19 cellular contexts compared by ENCODE assay signal in the genomic region with DNA sequence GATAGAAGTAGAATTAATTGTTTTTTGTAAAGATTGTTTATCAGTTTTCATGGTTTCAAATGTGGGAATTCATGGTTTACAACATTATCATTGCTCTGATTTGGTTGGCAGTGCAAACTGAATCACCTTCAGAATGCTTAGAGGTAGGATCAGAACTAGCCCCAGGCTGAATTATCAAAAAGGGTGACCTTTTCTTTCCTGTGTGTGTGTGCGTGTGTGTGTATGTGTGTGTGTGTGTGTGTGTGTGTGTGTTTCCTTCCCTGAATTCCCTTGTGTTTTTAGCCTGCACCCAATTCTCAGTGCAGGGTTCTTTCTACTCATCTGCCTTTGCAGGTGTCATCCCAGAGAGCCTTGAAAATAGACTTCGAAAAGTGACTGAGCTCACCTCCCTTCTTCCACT.
DNase-seq lines count a peak whose midpoint lies in the region; ATAC-seq and TF ChIP-seq lines count a peak whose summit lies in the region.
"Had no signal": no experiment of that assay in that cellular context is flagged by ENCODE, and none has a peak within 500 bp of the region (broad histone marks: within the 10 kb centered on the region; RNA-seq: fewer than 3 reads in every experiment).

No MANE protein-coding gene starts in this region.

- H3K4me1 Mint-ChIP-seq in GM23338 (peaks cover 6% of the 10 kb centered on the region), neural progenitor cell (no peaks in the 10 kb centered on the region)
- H3K4me1 Mint-ChIP-seq: CD4-positive, alpha-beta memory T cell had no signal

- H2AK9ac ChIP-seq in IMR-90 (replicated peaks; ENCODE audit: low read depth, low read length, poor library complexity), result no peak overlapping the region

- CTCF ChIA-PET in IMR-90 (lab: Yijun Ruan, JAX) (interaction anchor here (0.6 to 0.8 kb wide), 2 partner anchors 40 to 54 kb away, joined by 4 to 5 read pairs; no protein-coding TSS in a partner anchor), mammary epithelial cell (lab: Charles Lee; ENCODE audit: low non-redundant PET) (no interaction called here)

- BruUV-seq in IMR-90 (replicated peaks; lab: Mats Ljungman, UMichigan) (no TSS peak), mammary epithelial cell (replicated peaks; lab: Mats Ljungman, UMichigan) (no TSS peak)

- H4K20me1 ChIP-seq in GM23338 (replicated peaks; ENCODE audit: insufficient read depth) (no peaks in the 10 kb centered on the region), IMR-90 (ENCODE audit: insufficient read depth, low read length) (no peaks in the 10 kb centered on the region), mammary epithelial cell (ENCODE audit: insufficient read depth, low read length) (no peaks in the 10 kb centered on the region), neural progenitor cell (ENCODE audit: low read depth) (no peaks in the 10 kb centered on the region)

- no peak overlapping the region for H3K4me3 Mint-ChIP-seq in GM23338
- H3K4me3 Mint-ChIP-seq in neural progenitor cell, result no peak overlapping the region
- H3K4me3 Mint-ChIP-seq: CD4-positive, alpha-beta memory T cell had no signal

- H3K9ac ChIP-seq in IMR-90 (ENCODE audit: low read depth, low read length) (no peak overlapping the region), mammary epithelial cell (ENCODE audit: insufficient read depth, low read length) (no peak overlapping the region), neural progenitor cell (no peak overlapping the region)

- H3K9me3 Mint-ChIP-seq in GM23338 (no peaks in the 10 kb centered on the region), neural progenitor cell (no peaks in the 10 kb centered on the region)

- no peaks in the 10 kb centered on the region for H3K27me3 Mint-ChIP-seq in GM23338 (ENCODE audit: insufficient read depth, low read depth, poor library complexity)
- peaks cover 2% of the 10 kb centered on the region for H3K27me3 Mint-ChIP-seq in neural progenitor cell (ENCODE audit: insufficient read depth, low read depth)

- H4K91ac ChIP-seq in IMR-90 (ENCODE audit: insufficient read depth, low read depth, low read length), result peak overlapping the region; percentile 46; the same call in 1 of the 2 replicates

- no peak overlapping the region for H2AK5ac ChIP-seq in IMR-90 (ENCODE audit: low read depth, low read length)

- peak overlapping the region; percentile 36; the same call in 1 of the 2 replicates for H3K23ac ChIP-seq in IMR-90 (ENCODE audit: low read depth, low read length)

- ATAC-seq in GM23338, result no peak
- ATAC-seq in IMR-90 (ENCODE audit: low read depth), result no peak
- peak; percentile 35 for ATAC-seq in foreskin keratinocyte

- no peak overlapping the region for H3K4me2 ChIP-seq in GM23338
- no peak overlapping the region for H3K4me2 ChIP-seq in IMR-90 (ENCODE audit: low read depth, low read length)
- no peak overlapping the region for H3K4me2 ChIP-seq in mammary epithelial cell (ENCODE audit: insufficient read depth, low read depth, low read length)
- no peak overlapping the region for H3K4me2 ChIP-seq in neural progenitor cell
- H3K4me2 ChIP-seq: A549 had no signal

- intact Hi-C loops in IMR-90 (cut with micrococcal nuclease) (no loop called here), mammary epithelial cell (cut with micrococcal nuclease) (no loop called here)

- H3K27me3 ChIP-seq in GM23338 (ENCODE audit: insufficient read depth) (no peaks in the 10 kb centered on the region), IMR-90 (ENCODE audit: control insufficient read depth, insufficient read depth, low read length) (no peaks in the 10 kb centered on the region), mammary epithelial cell (ENCODE audit: insufficient read depth, low read length) (no peaks in the 10 kb centered on the region), foreskin keratinocyte (no peaks in the 10 kb centered on the region), neural progenitor cell (no peaks in the 10 kb centered on the region)

- H2BK120ac ChIP-seq in IMR-90 (ENCODE audit: low read depth, low read length), result peak overlapping the region; percentile 83

- no peaks in the 10 kb centered on the region for H3K36me3 ChIP-seq in GM23338 (ENCODE audit: insufficient read depth)
- H3K36me3 ChIP-seq in IMR-90 (ENCODE audit: control insufficient read depth, insufficient read depth, low read length), result no peaks in the 10 kb centered on the region
- H3K36me3 ChIP-seq in mammary epithelial cell (ENCODE audit: insufficient read depth, low read length), result no peaks in the 10 kb centered on the region
- H3K36me3 ChIP-seq in neural progenitor cell, result no peaks in the 10 kb centered on the region

- TF ChIP-seq CTCF in GM23338 (conservative IDR thresholded peaks at IDR 0.05; ENCODE audit: low read depth in 2 of 2), result no peak
- no peak for TF ChIP-seq CTCF in IMR-90 (conservative IDR thresholded peaks at IDR 0.05; ENCODE audit: low read depth, low read length)
- no peak for TF ChIP-seq CTCF in mammary epithelial cell (conservative IDR thresholded peaks at IDR 0.05 in 1 of 2, IDR thresholded peaks at IDR 0.05 in 1 of 2; ENCODE audit: extremely low read depth in 1 of 2, insufficient read depth in 1 of 2, low read depth in 1 of 2, low read length in 2 of 2)
- TF ChIP-seq CTCF in foreskin keratinocyte (conservative IDR thresholded peaks at IDR 0.05), result no peak
- TF ChIP-seq CTCF in neural progenitor cell (IDR thresholded peaks at IDR 0.05), result no peak

- no peaks in the 10 kb centered on the region for H3K9me2 ChIP-seq in GM23338 (ENCODE audit: insufficient read depth)

- WGBS in IMR-90 (ENCODE audit: extremely low coverage in 2 of 2, insufficient read length in 1 of 2), 2 experiments, result no CpG with 5 or more reads among the region's 2 CpGs
- WGBS in mammary epithelial cell (ENCODE audit: low coverage, missing lambda C conversion rate), result 73% methylated on average over 2 of the region's 2 CpGs

- no peak overlapping the region for H2BK5ac ChIP-seq in IMR-90 (ENCODE audit: low read depth, low read length, poor library complexity, severe bottlenecking)

- POLR2A ChIA-PET in IMR-90 (lab: Charles Lee; ENCODE audit: unreplicated experiment), result no interaction called here

- H3K14ac ChIP-seq in IMR-90 (replicated peaks; ENCODE audit: low read depth, low read length), result no peak overlapping the region; the same call in 1 of the 2 replicates

- H2AFZ ChIP-seq in GM23338 (peak overlapping the region; percentile 19; the same call in 1 of the 2 replicates), IMR-90 (replicated peaks; ENCODE audit: low read length, poor library complexity) (no peak overlapping the region), mammary epithelial cell (ENCODE audit: low read depth, low read length) (no peak overlapping the region), neural progenitor cell (replicated peaks) (no peak overlapping the region)

- in situ Hi-C loops in IMR-90 (cut with MboI; ENCODE audit: low sequenced_read_pairs) (no loop called here), mammary epithelial cell (cut with MboI; ENCODE audit: low sequenced_read_pairs in 2 of 2) (no loop called here)

- H3K79me2 ChIP-seq in GM23338 (replicated peaks; ENCODE audit: insufficient read depth), result no peaks in the 10 kb centered on the region
- no peaks in the 10 kb centered on the region for H3K79me2 ChIP-seq in mammary epithelial cell (ENCODE audit: insufficient read depth, low read length)
- H3K79me2 ChIP-seq in neural progenitor cell (ENCODE audit: low read depth), result no peaks in the 10 kb centered on the region

- peaks cover 0 to 4% of the 10 kb centered on the region in 2 experiments; a peak in 1 of 4 replicates for H3K79me1 ChIP-seq in IMR-90 (ENCODE audit: low read depth in 1 of 2, low read length in 2 of 2)

- H3F3A ChIP-seq in GM23338 (replicated peaks; ENCODE audit: low read depth) (no peaks in the 10 kb centered on the region), neural progenitor cell (ENCODE audit: low read depth) (no peaks in the 10 kb centered on the region)

- H3K9me1 ChIP-seq in IMR-90 (ENCODE audit: insufficient read depth, low read length), result peaks cover 10% of the 10 kb centered on the region; the same call in 1 of the 2 replicates

- peak overlapping the region; percentile 29; the same call in 1 of the 2 replicates for H4K5ac ChIP-seq in IMR-90 (ENCODE audit: low read depth, low read length)

- H3K4me1 ChIP-seq in GM23338 (ENCODE audit: insufficient read depth) (peaks cover 9% of the 10 kb centered on the region; the same call in 1 of the 2 replicates), IMR-90 (ENCODE audit: control insufficient read depth, insufficient read depth, low read length) (peaks cover 7% of the 10 kb centered on the region), mammary epithelial cell (ENCODE audit: insufficient read depth, low read length) (peaks cover 5% of the 10 kb centered on the region), foreskin keratinocyte (no peaks in the 10 kb centered on the region), neural progenitor cell (peaks cover 11% of the 10 kb centered on the region)

- dilution Hi-C loops in IMR-90 (cut with HindIII; ENCODE audit: low sequenced_read_pairs, unreplicated experiment) (no loop called here), mammary epithelial cell (cut with HindIII; ENCODE audit: low sequenced_read_pairs) (no loop called here)

- H3K18ac ChIP-seq in IMR-90 (ENCODE audit: low read depth, low read length), result peak overlapping the region; percentile 2; the same call in 1 of the 2 replicates

- H3K9me3 ChIP-seq in IMR-90 (ENCODE audit: control insufficient read depth, insufficient read depth, low read length), result no peaks in the 10 kb centered on the region
- H3K9me3 ChIP-seq in mammary epithelial cell (replicated peaks; ENCODE audit: insufficient read depth, low read length), result no peaks in the 10 kb centered on the region
- H3K9me3 ChIP-seq in neural progenitor cell (ENCODE audit: low read depth), result no peaks in the 10 kb centered on the region
- H3K9me3 ChIP-seq: A549 had no signal

- H3K36me3 Mint-ChIP-seq in GM23338 (ENCODE audit: low read depth) (no peaks in the 10 kb centered on the region), neural progenitor cell (peaks cover 5% of the 10 kb centered on the region)
- H3K36me3 Mint-ChIP-seq: CD4-positive, alpha-beta memory T cell had no signal

- H4K8ac ChIP-seq in IMR-90 (ENCODE audit: low read depth in 2 of 2, low read length in 2 of 2), result peak overlapping the region in 1 of 2 experiments; percentile 46; a peak in 2 of 4 replicates

- no peak overlapping the region for H3K27ac Mint-ChIP-seq in GM23338
- no peak overlapping the region for H3K27ac Mint-ChIP-seq in neural progenitor cell
- H3K27ac Mint-ChIP-seq: CD4-positive, alpha-beta memory T cell had no signal

- H3K4me3 ChIP-seq in GM23338, result no peak overlapping the region
- no peak overlapping the region for H3K4me3 ChIP-seq in IMR-90 (ENCODE audit: insufficient read depth, low read depth, low read length)
- H3K4me3 ChIP-seq in mammary epithelial cell (replicated peaks in 1 of 3; ENCODE audit: insufficient read depth in 1 of 3, low read depth in 2 of 3, low read length in 3 of 3), result no peak overlapping the region
- no peak overlapping the region for H3K4me3 ChIP-seq in neural progenitor cell
- H3K4me3 ChIP-seq: A549 had no signal

- no peak overlapping the region for H3K27ac ChIP-seq in GM23338 (ENCODE audit: low read depth)
- no peak overlapping the region for H3K27ac ChIP-seq in IMR-90 (ENCODE audit: insufficient read depth, low read length)
- H3K27ac ChIP-seq in mammary epithelial cell (ENCODE audit: insufficient read depth, low read depth, low read length), result no peak overlapping the region
- no peak overlapping the region for H3K27ac ChIP-seq in foreskin keratinocyte
- H3K27ac ChIP-seq in neural progenitor cell, result no peak overlapping the region
- H3K27ac ChIP-seq: A549 had no signal

- H3K56ac ChIP-seq in IMR-90 (ENCODE audit: extremely low read depth, insufficient read depth, low read length), result no peak overlapping the region

- TF ChIP-seq POLR2A in IMR-90 (IDR thresholded peaks at IDR 0.05; ENCODE audit: low read depth, low read length), result no peak

- peak overlapping the region; percentile 64; the same call in 1 of the 3 replicates for H2BK15ac ChIP-seq in IMR-90 (ENCODE audit: low read depth, low read length)

- peak overlapping the region; percentile 60 for H3K4ac ChIP-seq in IMR-90 (ENCODE audit: low read depth, low read length)

- no peak for TF ChIP-seq RAD21 in IMR-90 (IDR thresholded peaks at IDR 0.05; ENCODE audit: low read length)

- no peak for DNase-seq in GM23338 (ENCODE audit: low spot score)
- no peak for DNase-seq in IMR-90
- DNase-seq in mammary epithelial cell, result peak; percentile 21
- DNase-seq in foreskin keratinocyte, result peak; percentile 21 to 53
- no peak for DNase-seq in RPMI8226
- no peak for DNase-seq in SIG-M5 (lab: John Stamatoyannopoulos, UW)
- no peak for DNase-seq in neural progenitor cell (ENCODE audit: low spot score)
- DNase-seq: 8988T; ACHN; AML-193; C1 segment of cervical spinal cord; Calu3; CD4-positive, alpha-beta memory T cell; COR-L47; DMS153; DND-41; H7; HCEC 1CT had no signal

- H2BK20ac ChIP-seq in IMR-90 (ENCODE audit: low read depth, low read length), result peak overlapping the region; percentile 74

Comparison
In these comparisons a context has a peak if more than half of its experiments do, and no peak if none do; other contexts are left out.
1. DNase-seq: peak in mammary epithelial cell (single experiment) and foreskin keratinocyte (2 of 2); none in GM23338 (single experiment), IMR-90 (single experiment), RPMI8226 (single experiment), SIG-M5 (single experiment) and neural progenitor cell (single experiment).